Comparison of ENCODE assay signal across 8 cellular contexts in the genomic region with DNA sequence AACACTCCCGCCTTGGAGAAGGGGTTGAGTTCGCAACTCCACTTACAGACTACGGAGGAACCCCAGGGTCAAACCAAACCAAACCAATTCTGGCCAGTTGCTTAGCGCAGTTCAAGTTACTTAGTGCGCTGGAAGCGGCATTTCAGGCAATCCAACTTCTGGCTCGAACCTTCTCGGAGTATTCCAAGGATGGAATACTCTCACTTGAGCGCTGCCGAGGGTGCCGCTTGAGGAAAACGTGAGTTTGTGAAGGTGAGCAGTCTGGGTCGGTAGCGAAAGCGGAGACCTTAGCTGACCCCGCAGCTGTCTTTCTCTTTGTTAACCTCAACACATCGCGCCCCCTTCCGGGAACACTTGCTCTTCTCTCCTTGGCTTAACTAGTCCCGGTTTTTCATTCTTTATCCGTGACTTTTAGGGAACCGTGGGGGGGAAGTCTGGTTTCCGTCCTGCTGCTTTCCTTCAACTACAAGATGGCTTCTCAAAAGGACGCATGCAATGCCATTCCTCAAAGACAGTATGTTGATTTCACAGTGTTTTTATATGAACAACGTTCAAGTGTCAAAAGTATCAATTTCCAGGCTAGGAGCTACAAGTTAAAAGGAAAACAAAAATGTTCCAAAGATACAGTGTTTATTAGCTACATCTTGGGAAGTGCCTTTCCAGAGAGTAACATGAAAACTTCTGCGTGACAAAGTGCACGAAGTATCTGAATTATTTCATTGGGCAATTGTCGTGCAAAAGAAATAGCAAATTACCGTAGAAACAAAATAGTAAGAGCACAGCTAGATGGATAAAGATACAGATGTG. TPM values are rescaled to one million over a fixed set of nuclear protein-coding genes. Genes with fewer than 3 reads are reported as not detected.
A peak's percentile ranks its signal among the peaks of the same experiment; 100 is the strongest.
DNase-seq lines count a peak whose midpoint lies in the region; FAIRE-seq and TF ChIP-seq lines count a peak whose summit lies in the region.

No MANE protein-coding gene starts in this region.

- H4K20me1 ChIP-seq in H9 (ENCODE audit: control insufficient read depth, insufficient read depth, insufficient read length): no peaks in the 10 kb centered on the region

- DNase-seq in H9: peak; percentile 94
- peak; percentile 89 for DNase-seq in LoVo (ENCODE audit: low spot score)
- DNase-seq in SJCRH30: peak; percentile 94 to 96
- DNase-seq in activated naive CD4-positive, alpha-beta T cell treated with anti-CD3 and anti-CD28 coated beads, Interleukin-2, amount 50 U/mL, for 16 hours: peak; percentile 63
- peak; percentile 87 for DNase-seq in glomerular visceral epithelial cell (ENCODE audit: extremely low spot score)
- peak; percentile 83 for DNase-seq in occipital lobe (lab: John Stamatoyannopoulos, UW)
- DNase-seq in testis: peak; percentile 94

- H3K9ac ChIP-seq in H9 (ENCODE audit: extremely low read depth, insufficient read length, low read length): peak overlapping the region; percentile 94

- H2BK120ac ChIP-seq in H9 (ENCODE audit: low read depth, low read length, poor library complexity, severe bottlenecking): peak overlapping the region; percentile 94

- H3K27me3 Mint-ChIP-seq in H9 (ENCODE audit: low read depth): no peaks in the 10 kb centered on the region

- H3K23me2 ChIP-seq in H9 (ENCODE audit: insufficient read length, low read depth, low read length, poor library complexity, severe bottlenecking): peaks cover 4% of the 10 kb centered on the region

- H2AFZ ChIP-seq in H9 (ENCODE audit: low read length): peak overlapping the region; percentile 99

- no CpG with 5 or more reads among the region's 29 CpGs for WGBS in H9 (ENCODE audit: extremely low coverage, insufficient read length, low lambda C conversion rate)
- 0 to 2% methylated on average over 29 of the region's 29 CpGs for WGBS in testis, 2 donors

- intact Hi-C loops in testis (cut with DNase I; ENCODE audit: low total_unique reads): no loop called here

- no peak overlapping the region for H4K8ac ChIP-seq in H9 (replicated peaks; ENCODE audit: insufficient read length, low read depth, low read length)

- H3K9me3 ChIP-seq in H9 (ENCODE audit: control insufficient read depth, low read depth, low read length): no peaks in the 10 kb centered on the region
- H3K9me3 ChIP-seq in SJCRH30 (replicated peaks): no peaks in the 10 kb centered on the region
- no peaks in the 10 kb centered on the region for H3K9me3 ChIP-seq in testis

- H3K27me3 ChIP-seq in H9 (ENCODE audit: insufficient read depth, low read length) (no peaks in the 10 kb centered on the region), SJCRH30 (no peaks in the 10 kb centered on the region), testis (no peaks in the 10 kb centered on the region)

- peak overlapping the region; percentile 85 for H3T11ph ChIP-seq in H9 (ENCODE audit: low read length)

- H3K27ac Mint-ChIP-seq in H9: peak overlapping the region; percentile 99 to 100 (median 99)

- peak; percentile 92 for FAIRE-seq in G401.6 (lab: Jason Lieb, UNC)

- H3K4me1 ChIP-seq in H9 (ENCODE audit: insufficient read depth, low read length): no peaks in the 10 kb centered on the region
- peaks cover 6% of the 10 kb centered on the region for H3K4me1 ChIP-seq in SJCRH30
- peaks cover 21% of the 10 kb centered on the region for H3K4me1 ChIP-seq in testis

- H3K79me2 ChIP-seq in H9 (ENCODE audit: insufficient read depth, low read length): peaks cover 36% of the 10 kb centered on the region; the same call in 1 of the 2 replicates

- H3K4me3 Mint-ChIP-seq in H9: peak overlapping the region; percentile 95 to 99

- H3K36me3 ChIP-seq in SJCRH30: peaks cover 6% of the 10 kb centered on the region; the same call in 1 of the 2 replicates
- no peaks in the 10 kb centered on the region for H3K36me3 ChIP-seq in testis (ENCODE audit: low read depth, missing control alignments)

- H4K91ac ChIP-seq in H9 (ENCODE audit: insufficient read length, low read depth, low read length): peak overlapping the region; percentile 87

- no peaks in the 10 kb centered on the region for H3K79me1 ChIP-seq in H9 (ENCODE audit: insufficient read depth, low read depth, low read length, poor library complexity, severe bottlenecking)

- peak overlapping the region; percentile 96; the same call in 1 of the 2 replicates for H3K4ac ChIP-seq in H9 (ENCODE audit: low read depth, low read length)

- H2BK12ac ChIP-seq in H9 (ENCODE audit: insufficient read length, low read depth, low read length): peak overlapping the region; percentile 77

- no peak overlapping the region for H2BK20ac ChIP-seq in H9 (ENCODE audit: low read depth, low read length, poor library complexity, severe bottlenecking)

- TF ChIP-seq POLR2A in testis (IDR thresholded peaks at IDR 0.05): no peak

- peak overlapping the region; percentile 99 for H3K18ac ChIP-seq in H9 (ENCODE audit: insufficient read length, low read depth, low read length)

- H4K5ac ChIP-seq in H9 (ENCODE audit: insufficient read length, low read depth, low read length): peak overlapping the region; percentile 100

- peaks cover 13 to 28% (median 26%) of the 10 kb centered on the region in 3 experiments; a peak in 6 of 7 replicates for H3K36me3 Mint-ChIP-seq in H9 (ENCODE audit: insufficient read depth in 1 of 3, low read depth in 3 of 3)

- H3K56ac ChIP-seq in H9 (ENCODE audit: insufficient read length, low read depth, low read length): peak overlapping the region; percentile 34

- no peak overlapping the region for H3K23ac ChIP-seq in H9 (ENCODE audit: insufficient read length, low read depth, low read length)

- H3K14ac ChIP-seq in H9 (ENCODE audit: insufficient read depth, low read length): peak overlapping the region; percentile 99

- peak; percentile 69; the same call in 2 of the 3 replicates for TF ChIP-seq CTCF in H9 (conservative IDR thresholded peaks at IDR 0.05)
- TF ChIP-seq CTCF in testis (IDR thresholded peaks at IDR 0.05): peak in 1 of 3 experiments; percentile 33

- H3K27ac ChIP-seq in H9 (ENCODE audit: insufficient read length, low read depth, low read length) (peak overlapping the region; percentile 92), SJCRH30 (peak overlapping the region; percentile 99), testis (peak overlapping the region; percentile 96 to 99)

- no peak overlapping the region for H2AK5ac ChIP-seq in H9 (ENCODE audit: insufficient read length, low read length)

- H3K4me3 ChIP-seq in SJCRH30 (peak overlapping the region; percentile 94), testis (peak overlapping the region; percentile 87 to 92)

- peak overlapping the region; percentile 87 for H3K4me2 ChIP-seq in H9 (ENCODE audit: insufficient read depth, insufficient read length, low read length)

- H3K9me3 Mint-ChIP-seq in H9: no peaks in the 10 kb centered on the region; a peak in 2 of 5 replicates

- peak overlapping the region; percentile 97 for H2BK5ac ChIP-seq in H9 (ENCODE audit: insufficient read length, low read length)

- H2BK15ac ChIP-seq in H9 (ENCODE audit: low read depth, low read length): peak overlapping the region; percentile 82; the same call in 1 of the 2 replicates

- peaks cover 64 to 72% of the 10 kb centered on the region in 2 experiments for H3K4me1 Mint-ChIP-seq in H9

RNA-seq across cellular contexts. Expression of gene PNISR, which starts 0.7 kb away (rescaled TPM):
- total RNA-seq in H9 (2021) (127 and 134 TPM in 2 replicates), occipital lobe (158 TPM), testis (100 to 1,000 TPM; 173 to 184 TPM)
- 74.4 and 110 TPM in 2 replicates for total RNA-seq in SJCRH30 (2014; rRNA removed; shearing (Covaris generic))
- 57.7 TPM for polyA plus RNA-seq in testis (ENCODE audit: insufficient read depth, low read depth, low replicate concordance)

RNA-seq across cellular contexts. Expression of gene COQ3, which starts 31.9 kb away (rescaled TPM):
- total RNA-seq in H9 (2021): 10.6 and 10.9 TPM in 2 replicates
- total RNA-seq in SJCRH30 (2014; rRNA removed; shearing (Covaris generic)): 13.9 and 15.9 TPM in 2 replicates
- total RNA-seq in occipital lobe: 12.2 TPM
- 1 to 10 TPM; 2.3 to 2.8 TPM for total RNA-seq in testis
- polyA plus RNA-seq in testis (ENCODE audit: insufficient read depth, low read depth, low replicate concordance): 4.8 TPM

Comparison
In these comparisons a context has a peak if more than half of its experiments do, and no peak if none do; other contexts are left out.
1. Peak in every context shown above with its lines: DNase-seq, H3K4me3 ChIP-seq and H3K27ac ChIP-seq.